Comparison of ENCODE assay signal across 1 cellular context in the genomic region with DNA sequence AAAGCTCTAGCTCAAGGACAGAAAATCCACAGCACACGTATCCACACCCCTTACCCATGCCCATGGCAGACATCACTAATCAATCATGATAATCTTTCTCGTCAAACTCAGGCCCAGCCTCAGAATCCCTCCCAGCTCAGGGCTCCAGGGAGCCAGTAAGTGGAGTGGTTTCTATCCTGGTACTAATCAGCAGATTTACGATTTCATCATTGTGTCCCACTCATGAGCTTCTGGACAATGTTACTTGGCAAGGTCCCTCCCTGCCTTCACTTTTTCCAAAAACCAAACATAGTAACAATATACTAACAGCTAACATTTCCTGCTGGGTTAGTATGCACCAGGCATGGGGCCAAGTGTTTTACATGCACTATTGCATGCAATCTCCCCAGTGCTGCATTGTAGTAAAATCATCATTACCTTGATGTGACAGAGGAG.
TF ChIP-seq lines count a peak whose summit lies in the region.

No MANE protein-coding gene starts in this region.

TF ChIP-seq in SK-N-SH, 30 proteins besides CTCF, POLR2A, EP300 and RAD21 (continued from another document):
- TF ChIP-seq, protein P1, sequence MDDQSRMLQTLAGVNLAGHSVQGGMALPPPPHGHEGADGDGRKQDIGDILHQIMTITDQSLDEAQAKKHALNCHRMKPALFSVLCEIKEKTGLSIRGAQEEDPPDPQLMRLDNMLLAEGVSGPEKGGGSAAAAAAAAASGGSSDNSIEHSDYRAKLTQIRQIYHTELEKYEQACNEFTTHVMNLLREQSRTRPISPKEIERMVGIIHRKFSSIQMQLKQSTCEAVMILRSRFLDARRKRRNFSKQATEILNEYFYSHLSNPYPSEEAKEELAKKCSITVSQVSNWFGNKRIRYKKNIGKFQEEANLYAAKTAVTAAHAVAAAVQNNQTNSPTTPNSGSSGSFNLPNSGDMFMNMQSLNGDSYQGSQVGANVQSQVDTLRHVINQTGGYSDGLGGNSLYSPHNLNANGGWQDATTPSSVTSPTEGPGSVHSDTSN (IDR thresholded peaks at IDR 0.05), result 0 out of 2 replicates have a peak, but pooled peaks have one; percentile 11
- TF ChIP-seq FOXJ3 (CRISPR knock-in tag; IDR thresholded peaks at IDR 0.05), result no peak
TF ChIP-seq in SK-N-SH: peak in this region for 2.
